In the genomic region with DNA sequence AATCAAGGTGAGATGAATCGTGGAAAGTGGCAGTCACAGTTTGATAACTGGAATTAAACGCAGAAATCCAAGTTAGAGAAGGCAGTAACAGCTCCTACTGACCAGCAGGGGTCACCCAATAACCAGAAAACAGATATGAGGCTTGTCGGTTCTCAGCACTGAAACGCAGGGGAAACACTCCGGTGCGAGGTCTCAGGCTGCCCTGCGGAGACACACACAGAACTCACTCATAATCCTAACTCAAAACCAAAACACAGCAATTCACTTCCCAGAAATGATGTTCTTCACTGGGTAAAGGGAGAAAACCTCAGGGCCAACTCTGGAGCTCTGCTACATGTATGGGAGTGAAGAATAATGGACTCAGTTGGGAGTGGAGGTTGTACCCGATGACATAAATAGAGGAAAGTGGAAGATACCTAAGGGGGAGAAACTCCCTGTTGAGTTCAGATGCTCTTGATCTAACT, we compare ENCODE assay signal across 8 cellular contexts.
DNase-seq lines count a peak whose midpoint lies in the region; ATAC-seq and TF ChIP-seq lines count a peak whose summit lies in the region.

No MANE protein-coding gene starts in this region.

- no peaks in the 10 kb centered on the region for H3K9me3 ChIP-seq in SJCRH30 (replicated peaks)
- no peaks in the 10 kb centered on the region for H3K9me3 ChIP-seq in left lung
- H3K9me3 ChIP-seq in suprapubic skin: peaks cover 5% of the 10 kb centered on the region

- TF ChIP-seq CTCF in GM10248 (IDR thresholded peaks at IDR 0.05; ENCODE audit: control extremely low read depth, extremely low read depth, low read depth, missing control alignments) (peak; percentile 67), LNCAP (IDR thresholded peaks at IDR 0.05) (peak; percentile 67), choroid plexus epithelial cell (conservative IDR thresholded peaks at IDR 0.05; ENCODE audit: low read depth, low read length) (peak; percentile 89), left lung (IDR thresholded peaks at IDR 0.05) (peak; percentile 58 to 71), suprapubic skin (IDR thresholded peaks at IDR 0.05) (peak; percentile 47 to 66)

- POLR2A ChIA-PET in GM10248 (lab: Yijun Ruan, JAX): no interaction called here

- intact Hi-C loops in left lung (cut with DNase I): no loop called here

- TF ChIP-seq POLR2A in suprapubic skin (IDR thresholded peaks at IDR 0.05): no peak

- TF ChIP-seq EP300 in suprapubic skin (IDR thresholded peaks at IDR 0.05): no peak

- ATAC-seq in left lung: peak; percentile 96

- H3K4me1 ChIP-seq in ACC112 (ENCODE audit: control insufficient read depth, insufficient read depth, low read length, unreplicated experiment): no peaks in the 10 kb centered on the region
- H3K4me1 ChIP-seq in SJCRH30: peaks cover 22% of the 10 kb centered on the region
- peaks cover 0 to 3% of the 10 kb centered on the region in 2 donors for H3K4me1 ChIP-seq in left lung
- peaks cover 3% of the 10 kb centered on the region for H3K4me1 ChIP-seq in suprapubic skin

- H2AFZ ChIP-seq in ACC112 (ENCODE audit: low read length, unreplicated experiment): no peak overlapping the region

- H3K27me3 ChIP-seq in ACC112 (ENCODE audit: insufficient read depth, low read length): peaks cover 56% of the 10 kb centered on the region
- H3K27me3 ChIP-seq in SJCRH30: no peaks in the 10 kb centered on the region
- H3K27me3 ChIP-seq in left lung: peaks cover 0 to 10% of the 10 kb centered on the region in 2 donors
- H3K27me3 ChIP-seq in suprapubic skin: peaks cover 11% of the 10 kb centered on the region

- 10% methylated on average over 8 of the region's 8 CpGs for WGBS in suprapubic skin

- DNase-seq in GM10248 (ENCODE audit: extremely low spot score) (peak; percentile 54), HCEC 1CT (peak; percentile 55), SJCRH30 (peak; percentile 58 to 82), choroid plexus epithelial cell (ENCODE audit: low read depth) (peak; percentile 92), left lung (no peak), suprapubic skin (ENCODE audit: low spot score in 2 of 2) (no peak)

- no peaks in the 10 kb centered on the region for H3K36me3 ChIP-seq in ACC112 (ENCODE audit: insufficient read depth, low read length)
- no peaks in the 10 kb centered on the region for H3K36me3 ChIP-seq in SJCRH30
- no peaks in the 10 kb centered on the region for H3K36me3 ChIP-seq in left lung
- H3K36me3 ChIP-seq in suprapubic skin: no peaks in the 10 kb centered on the region

- H3K4me3 ChIP-seq in ACC112 (ENCODE audit: low read depth, low read length) (0 out of 2 replicates have a peak overlapping the region, but pooled peaks have one; percentile 25), SJCRH30 (peak overlapping the region; percentile 34; the same call in 1 of the 2 replicates), choroid plexus epithelial cell (ENCODE audit: low read depth, low read length) (peak overlapping the region; percentile 28), left lung (no peak overlapping the region), suprapubic skin (no peak overlapping the region)

- CTCF ChIA-PET in GM10248 (lab: Yijun Ruan, JAX): interaction anchor here (0.9 to 2.3 kb wide), 13 partner anchors 8 to 626 kb away, joined by 3 to 13 read pairs (median 4); no protein-coding TSS in a partner anchor

- no peaks in the 10 kb centered on the region for H3K79me2 ChIP-seq in ACC112 (ENCODE audit: control insufficient read depth, insufficient read depth, low read length, unreplicated experiment)

- H3K27ac ChIP-seq in ACC112 (ENCODE audit: low read depth, low read length) (no peak overlapping the region), SJCRH30 (no peak overlapping the region; the same call in 1 of the 2 replicates), left lung (no peak overlapping the region), suprapubic skin (no peak overlapping the region)

Comparison
In these comparisons a context has a peak if more than half of its experiments do, and no peak if none do; other contexts are left out.
1. H3K4me3 ChIP-seq: peak in ACC112 (single experiment), SJCRH30 (single experiment) and choroid plexus epithelial cell (single experiment); none in left lung (0 of 2) and suprapubic skin (single experiment).
2. DNase-seq: peak in GM10248 (single experiment), HCEC 1CT (single experiment), SJCRH30 (2 of 2) and choroid plexus epithelial cell (single experiment); none in left lung (0 of 2) and suprapubic skin (0 of 2).
3. Peak in every context shown above with its lines, with median percentiles within 50 percentile points of each other: CTCF ChIP-seq.